Comparison of ENCODE assay signal across 10 cellular contexts in the genomic region with DNA sequence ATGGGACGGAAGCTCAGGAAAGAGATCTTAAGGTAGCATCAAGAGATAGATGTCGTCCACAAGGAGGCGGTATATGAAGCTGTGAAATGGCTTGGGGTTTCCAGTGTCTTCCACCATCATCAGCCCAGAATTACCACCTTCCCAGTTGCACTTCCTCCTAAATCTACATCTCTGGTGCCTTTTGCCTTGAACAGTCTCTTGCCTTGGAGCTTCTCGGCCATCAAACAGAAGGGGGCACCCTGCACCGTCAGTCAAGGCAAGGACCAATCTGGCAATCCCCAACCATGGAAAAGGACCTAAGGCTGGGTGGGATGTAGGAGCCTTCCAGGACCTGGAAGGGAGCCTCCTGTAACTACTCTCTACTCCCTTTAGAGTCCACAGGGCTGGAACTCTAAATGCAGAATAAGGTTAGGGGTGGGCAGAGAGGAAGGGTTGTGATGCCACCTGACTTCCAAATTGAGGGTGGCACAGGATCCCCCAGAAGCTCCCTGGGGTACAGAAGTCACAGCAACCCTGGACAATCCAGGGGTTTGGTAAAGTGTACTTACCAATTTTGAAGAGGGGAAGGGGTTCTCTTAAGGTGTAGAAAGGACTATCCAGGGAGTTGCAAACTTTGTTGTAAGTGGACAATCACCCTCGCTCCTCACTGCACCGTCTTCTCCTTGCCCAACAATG. TPM values are rescaled to one million over a fixed set of nuclear protein-coding genes. Genes with fewer than 3 reads are reported as not detected.
A peak's percentile ranks its signal among the peaks of the same experiment; 100 is the strongest.
DNase-seq lines count a peak whose midpoint lies in the region; ATAC-seq and TF ChIP-seq lines count a peak whose summit lies in the region.
"Had no signal": no experiment of that assay in that cellular context is flagged by ENCODE, and none has a peak within 500 bp of the region (broad histone marks: within the 10 kb centered on the region; RNA-seq: fewer than 3 reads in every experiment).

No MANE protein-coding gene starts in this region.

- H3K4me3 ChIP-seq in ascending aorta = peak overlapping the region in 1 of 2 donors; percentile 78

- DNase-seq in CD1c-positive myeloid dendritic cell (ENCODE audit: extremely low spot score) (peak; percentile 33), ascending aorta (ENCODE audit: low spot score in 2 of 2) (peak in 1 of 2 donors; percentile 70), medulla oblongata (ENCODE audit: extremely low spot score) (peak; percentile 45), NCI-H2171 treated with DMSO at 0.1 percent for 48 hours (lab: John Stamatoyannopoulos, UW) (no peak)
- no peak for DNase-seq in activated T-helper 2 cell treated with anti-CD3 and anti-CD28 coated beads, Interferon-gamma antibody, Interleukin-2, Interleukin-4, amounts not matched to agents 10 μg/mL and 5 μg/mL and 100 μg/mL, durations not matched to agents 14 hours and 24 hours and 36 hours (ENCODE audit: low spot score)
- DNase-seq: stimulated activated CD8-positive, alpha-beta memory T cell treated with anti-CD3 and anti-CD28 coated beads, Interleukin-4, amount 100 ng/mL, for 48 hours had no signal

- no peaks in the 10 kb centered on the region for H3K36me3 Mint-ChIP-seq in stimulated activated memory B cell treated with anti-CD40 and anti-IgM and Interleukin-4, amounts not matched to agents 10 μg/mL and 1 μg/mL and 100 μg/mL, for 72 hours
- no peaks in the 10 kb centered on the region for H3K36me3 Mint-ChIP-seq in activated T-helper 2 cell treated with anti-CD3 and anti-CD28 coated beads, Interferon-gamma antibody, Interleukin-2, Interleukin-4, amounts not matched to agents 10 μg/mL and 5 μg/mL and 100 μg/mL, durations not matched to agents 14 hours and 24 hours and 36 hours (ENCODE audit: low read depth)

- H3K27ac ChIP-seq in ascending aorta = no peak overlapping the region

- H3K27ac Mint-ChIP-seq in stimulated activated memory B cell treated with anti-CD40 and anti-IgM and Interleukin-4, amounts not matched to agents 10 μg/mL and 1 μg/mL and 100 μg/mL, for 72 hours = no peak overlapping the region
- H3K27ac Mint-ChIP-seq in activated T-helper 2 cell treated with anti-CD3 and anti-CD28 coated beads, Interferon-gamma antibody, Interleukin-2, Interleukin-4, amounts not matched to agents 10 μg/mL and 5 μg/mL and 100 μg/mL, durations not matched to agents 14 hours and 24 hours and 36 hours = no peak overlapping the region

- no peak overlapping the region for H3K4me3 Mint-ChIP-seq in stimulated activated memory B cell treated with anti-CD40 and anti-IgM and Interleukin-4, amounts not matched to agents 10 μg/mL and 1 μg/mL and 100 μg/mL, for 72 hours
- H3K4me3 Mint-ChIP-seq in activated T-helper 2 cell treated with anti-CD3 and anti-CD28 coated beads, Interferon-gamma antibody, Interleukin-2, Interleukin-4, amounts not matched to agents 10 μg/mL and 5 μg/mL and 100 μg/mL, durations not matched to agents 14 hours and 24 hours and 36 hours (ENCODE audit: low read depth) = no peak overlapping the region

- intact Hi-C loops in ascending aorta (cut with DNase I) = loop anchor here (2.0 kb wide), 1 partner anchor 391 kb away; no protein-coding TSS in a partner anchor
- intact Hi-C loops in activated T-helper 2 cell treated with anti-CD3 and anti-CD28 coated beads, Interferon-gamma antibody, Interleukin-2, Interleukin-4, amounts not matched to agents 10 μg/mL and 5 μg/mL and 100 μg/mL, durations not matched to agents 14 hours and 24 hours and 36 hours (cut with micrococcal nuclease) = no loop called here

- peak; percentile 57 for ATAC-seq in HG02678 (IDR thresholded peaks at IDR 0.05; ENCODE audit: unreplicated experiment)
- ATAC-seq in stimulated activated memory B cell treated with anti-CD40 and anti-IgM and Interleukin-4, amounts not matched to agents 10 μg/mL and 1 μg/mL and 100 μg/mL, for 72 hours = no peak
- ATAC-seq in GM21825 (IDR thresholded peaks at IDR 0.05; ENCODE audit: unreplicated experiment) = no peak

- H3K4me1 Mint-ChIP-seq in stimulated activated memory B cell treated with anti-CD40 and anti-IgM and Interleukin-4, amounts not matched to agents 10 μg/mL and 1 μg/mL and 100 μg/mL, for 72 hours = no peaks in the 10 kb centered on the region
- H3K4me1 Mint-ChIP-seq in activated T-helper 2 cell treated with anti-CD3 and anti-CD28 coated beads, Interferon-gamma antibody, Interleukin-2, Interleukin-4, amounts not matched to agents 10 μg/mL and 5 μg/mL and 100 μg/mL, durations not matched to agents 14 hours and 24 hours and 36 hours (ENCODE audit: low read depth) = no peaks in the 10 kb centered on the region

- peaks cover 42% of the 10 kb centered on the region for H3K27me3 Mint-ChIP-seq in stimulated activated memory B cell treated with anti-CD40 and anti-IgM and Interleukin-4, amounts not matched to agents 10 μg/mL and 1 μg/mL and 100 μg/mL, for 72 hours
- H3K27me3 Mint-ChIP-seq in activated T-helper 2 cell treated with anti-CD3 and anti-CD28 coated beads, Interferon-gamma antibody, Interleukin-2, Interleukin-4, amounts not matched to agents 10 μg/mL and 5 μg/mL and 100 μg/mL, durations not matched to agents 14 hours and 24 hours and 36 hours (ENCODE audit: low read depth) = peaks cover 45% of the 10 kb centered on the region

- no peaks in the 10 kb centered on the region for H3K9me3 ChIP-seq in ascending aorta

- H3K36me3 ChIP-seq in ascending aorta = no peaks in the 10 kb centered on the region

- H3K27me3 ChIP-seq in ascending aorta = no peaks in the 10 kb centered on the region

- peak in 2 of 3 experiments; percentile 36 to 53 for TF ChIP-seq CTCF in ascending aorta (IDR thresholded peaks at IDR 0.05)

- H3K9me3 Mint-ChIP-seq in stimulated activated memory B cell treated with anti-CD40 and anti-IgM and Interleukin-4, amounts not matched to agents 10 μg/mL and 1 μg/mL and 100 μg/mL, for 72 hours = no peaks in the 10 kb centered on the region
- no peaks in the 10 kb centered on the region for H3K9me3 Mint-ChIP-seq in activated T-helper 2 cell treated with anti-CD3 and anti-CD28 coated beads, Interferon-gamma antibody, Interleukin-2, Interleukin-4, amounts not matched to agents 10 μg/mL and 5 μg/mL and 100 μg/mL, durations not matched to agents 14 hours and 24 hours and 36 hours

- no peaks in the 10 kb centered on the region for H3K4me1 ChIP-seq in ascending aorta

RNA-seq across cellular contexts. Expression of a gene that starts 1.0 kb away (rescaled TPM):
- 3.1 TPM for total RNA-seq in ascending aorta
- total RNA-seq in activated T-helper 2 cell treated with anti-CD3 and anti-CD28 coated beads, Interferon-gamma antibody, Interleukin-2, Interleukin-4, amounts not matched to agents 10 μg/mL and 5 μg/mL and 100 μg/mL, durations not matched to agents 14 hours and 24 hours and 36 hours = 0.05 TPM in 1 of 2 replicates, not detected in the other
- total RNA-seq: T-helper 1 cell treated with Interleukin-12 subunit alpha and Interleukin-12 subunit beta and Interleukin-4 antibody, amounts not matched to agents 30 ng/mL and 1 ng/mL, for 36 hours had no signal

Comparison
In these comparisons a context has a peak if more than half of its experiments do, and no peak if none do; other contexts are left out.
1. DNase-seq: peak in CD1c-positive myeloid dendritic cell (single experiment) and medulla oblongata (single experiment); none in NCI-H2171 treated with DMSO at 0.1 percent for 48 hours (single experiment) and activated T-helper 2 cell treated with anti-CD3 and anti-CD28 coated beads, Interferon-gamma antibody, Interleukin-2, Interleukin-4, amounts not matched to agents 10 μg/mL and 5 μg/mL and 100 μg/mL, durations not matched to agents 14 hours and 24 hours and 36 hours (single experiment).